9 cellular contexts compared by ENCODE assay signal in genomic region chr19:4454952-4455738, GRCh38. TPM values are rescaled to one million over a fixed set of nuclear protein-coding genes. Genes with fewer than 3 reads are reported as not detected.
A peak's percentile ranks its signal among the peaks of the same experiment; 100 is the strongest.
DNase-seq lines count a peak whose midpoint lies in the region; ATAC-seq and TF ChIP-seq lines count a peak whose summit lies in the region.
"Had no signal": no experiment of that assay in that cellular context is flagged by ENCODE, and none has a peak within 500 bp of the region (broad histone marks: within the 10 kb centered on the region; RNA-seq: fewer than 3 reads in every experiment).

No MANE protein-coding gene starts in this region.

- intact Hi-C loops in left colon (cut with DNase I, micrococcal nuclease): no loop called here

- H3K36me3 Mint-ChIP-seq in neural crest cell (ENCODE audit: low read depth): no peaks in the 10 kb centered on the region

- peak overlapping the region; percentile 93 for H3K4me3 ChIP-seq in AG10803 (ENCODE audit: low read length)

- H3K27ac ChIP-seq in epithelial cell of prostate: peak overlapping the region; percentile 77

- no peak overlapping the region for H3K27ac Mint-ChIP-seq in neural crest cell (ENCODE audit: unreplicated experiment)

- no peaks in the 10 kb centered on the region for H3K9me3 Mint-ChIP-seq in neural crest cell

- H3K4me1 Mint-ChIP-seq in neural crest cell: peaks cover 12% of the 10 kb centered on the region

- no peak for ATAC-seq in GM21381 (IDR thresholded peaks at IDR 0.05; ENCODE audit: unreplicated experiment)
- no peak for ATAC-seq in left colon

- H3K4me3 Mint-ChIP-seq in neural crest cell: peak overlapping the region; percentile 74

- peak; percentile 70 for DNase-seq in AG10803 (ENCODE audit: low read depth)
- DNase-seq in NCI-H226: peak; percentile 96
- peak; percentile 68 for DNase-seq in epithelial cell of prostate (ENCODE audit: low read depth, low spot score)
- DNase-seq in neural crest cell (ENCODE audit: low read depth, low spot score): no peak
- no peak for DNase-seq in left colon
- DNase-seq in midbrain (lab: John Stamatoyannopoulos, UW): no peak
- no peak for DNase-seq in mucosa of gallbladder (ENCODE audit: low spot score)
- DNase-seq: activated CD4-positive, alpha-beta T cell treated with anti-CD3 and anti-CD28 coated beads for 48 hours had no signal

- peaks cover 11% of the 10 kb centered on the region for H3K27me3 Mint-ChIP-seq in neural crest cell (ENCODE audit: low read depth)

- TF ChIP-seq CTCF in AG10803 (conservative IDR thresholded peaks at IDR 0.05; ENCODE audit: low read length): no peak
- TF ChIP-seq CTCF in neural crest cell (conservative IDR thresholded peaks at IDR 0.05): no peak

RNA-seq across cellular contexts. Expression of gene UBXN6, which starts 2.4 kb away (rescaled TPM):
- total RNA-seq in neural crest cell (39.5 and 40.9 TPM in 2 replicates), left colon (100 to 1,000 TPM in 1 of 2 donors, 10 to 100 TPM in 1; 90.4 to 104 TPM), mucosa of gallbladder (134 TPM)

RNA-seq across cellular contexts. Expression of gene HDGFL2, which starts 17.0 kb away (rescaled TPM):
- total RNA-seq in neural crest cell (103 and 110 TPM in 2 replicates), left colon (10 to 100 TPM; 29.9 to 39.3 TPM), mucosa of gallbladder (54.4 TPM)

RNA-seq across cellular contexts. Expression of gene CHAF1A, which starts 52.7 kb away (rescaled TPM):
- total RNA-seq in neural crest cell (117 and 120 TPM in 2 replicates), left colon (10 to 100 TPM in 1 of 2 donors, 1 to 10 TPM in 1; 10.0 to 15.5 TPM), mucosa of gallbladder (8.3 TPM)

RNA-seq across cellular contexts. Expression of gene SH3GL1, which starts 54.8 kb away (rescaled TPM):
- total RNA-seq in neural crest cell: 85.9 and 95.3 TPM in 2 replicates
- total RNA-seq in left colon: 10 to 100 TPM; 42.3 to 44.4 TPM
- 56.9 TPM for total RNA-seq in mucosa of gallbladder

Comparison
In these comparisons a context has a peak if more than half of its experiments do, and no peak if none do; other contexts are left out.
1. DNase-seq: peak in AG10803 (single experiment), NCI-H226 (single experiment) and epithelial cell of prostate (single experiment); none in neural crest cell (single experiment), left colon (0 of 2), midbrain (single experiment) and mucosa of gallbladder (single experiment).